8 cellular contexts compared by ENCODE assay signal in genomic region chr7:88401009-88401623, GRCh38.
DNase-seq lines count a peak whose midpoint lies in the region; ATAC-seq, FAIRE-seq and TF ChIP-seq lines count a peak whose summit lies in the region.

No MANE protein-coding gene starts in this region.

- no peak for TF ChIP-seq POLR2A in GM12878 (IDR thresholded peaks at IDR 0.05; ENCODE audit: low read depth, low read length)

- RAD21 ChIA-PET in GM12878 (lab: Charles Lee; ENCODE audit: unreplicated experiment): interaction anchor here (1.0 to 1.8 kb wide), 2 partner anchors 146 to 434 kb away, joined by 3 to 6 read pairs; no protein-coding TSS in a partner anchor

- no peak overlapping the region for H3K27ac ChIP-seq in GM12878 (ENCODE audit: control insufficient read depth, insufficient read depth)
- no peak overlapping the region for H3K27ac ChIP-seq in psoas muscle

- no peaks in the 10 kb centered on the region for H3K36me3 ChIP-seq in GM12878 (ENCODE audit: control insufficient read depth in 2 of 2, insufficient read depth in 2 of 2, low read length in 1 of 2)
- H3K36me3 ChIP-seq in psoas muscle (ENCODE audit: insufficient read depth in 1 of 2, low read depth in 1 of 2): no peaks in the 10 kb centered on the region

- no peaks in the 10 kb centered on the region for H3K79me2 ChIP-seq in GM12878 (ENCODE audit: control insufficient read depth, insufficient read depth, low read length)

- DNase-seq in NCI-H2196 (lab: John Stamatoyannopoulos, UW; ENCODE audit: unreplicated experiment) (peak; percentile 12), NCI-H2196 treated with DMSO at 0.1 percent for 48 hours (lab: John Stamatoyannopoulos, UW; ENCODE audit: unreplicated experiment) (no peak), LNCaP clone FGC (ENCODE audit: low read depth) (no peak), GM12878 (ENCODE audit: low read depth, low spot score) (no peak), psoas muscle (no peak)
- DNase-seq in stimulated activated naive CD4-positive, alpha-beta T cell treated with Interleukin-2 at 50 U/mL for 16 hours (lab: John Stamatoyannopoulos, UW): no peak

- H3K4me2 ChIP-seq in GM12878 (ENCODE audit: control insufficient read depth, insufficient read depth): no peak overlapping the region

- peak; percentile 64 for TF ChIP-seq CTCF in LNCaP clone FGC (IDR thresholded peaks at IDR 0.05; ENCODE audit: control insufficient read depth, extremely low read depth, insufficient read depth)
- TF ChIP-seq CTCF in GM12878 (IDR thresholded peaks at IDR 0.05 in 2 of 3, conservative IDR thresholded peaks at IDR 0.05 in 1 of 3; ENCODE audit: control insufficient read depth in 2 of 3, extremely low read depth in 1 of 3, insufficient read depth in 1 of 3, low read depth in 3 of 3, low read length in 3 of 3): peak; percentile 47 to 60 (median 58)
- TF ChIP-seq CTCF in psoas muscle (IDR thresholded peaks at IDR 0.05): peak; percentile 11

- ATAC-seq in GM21529 (IDR thresholded peaks at IDR 0.05; ENCODE audit: unreplicated experiment) (peak; percentile 60), GM12878 (peak; percentile 55), psoas muscle (no peak), HG02588 (IDR thresholded peaks at IDR 0.05; ENCODE audit: unreplicated experiment) (no peak)

- H3K9me3 ChIP-seq in GM12878 (replicated peaks; ENCODE audit: control insufficient read depth, insufficient read depth, low read length): no peaks in the 10 kb centered on the region
- H3K9me3 ChIP-seq in psoas muscle: no peaks in the 10 kb centered on the region

- POLR2A ChIA-PET in GM12878 (lab: Charles Lee): interaction anchor here (0.6 to 1.0 kb wide), 2 partner anchors 9 to 181 kb away, joined by 3 to 7 read pairs; no protein-coding TSS in a partner anchor

- CTCF ChIA-PET in GM12878 (lab: Yijun Ruan, JAX): interaction anchor here (0.7 to 1.7 kb wide), 21 partner anchors 8 to 434 kb away, joined by 3 to 11 read pairs (median 4); no protein-coding TSS in a partner anchor

- SMC1A ChIA-PET in GM12878 (lab: Charles Lee; ENCODE audit: uncharacterized antibody, unreplicated experiment): interaction anchor here (0.6 to 1.4 kb wide), 11 partner anchors 10 to 436 kb away, joined by 3 to 5 read pairs (median 3); no protein-coding TSS in a partner anchor

- 26% methylated on average over 4 of the region's 4 CpGs for WGBS in GM12878 (ENCODE audit: insufficient coverage, insufficient replicate concordance, low lambda C conversion rate, missing lambda C conversion rate)
- WGBS in psoas muscle, 3 donors: 74 to 79% (median 76%) methylated on average over 4 of the region's 4 CpGs

- no peak overlapping the region for H2AFZ ChIP-seq in GM12878 (ENCODE audit: control insufficient read depth, low read depth, low read length)

- TF ChIP-seq RAD21 in GM12878 (IDR thresholded peaks at IDR 0.05; ENCODE audit: insufficient read depth, low read depth, low read length): peak; percentile 56

- H3K4me1 ChIP-seq in GM12878 (ENCODE audit: control insufficient read depth, insufficient read depth, low read length) (no peaks in the 10 kb centered on the region), psoas muscle (no peaks in the 10 kb centered on the region)

- no peak for TF ChIP-seq EP300 in GM12878 (IDR thresholded peaks at IDR 0.05; ENCODE audit: borderline replicate concordance in 1 of 2, control insufficient read depth in 1 of 2, low read depth in 2 of 2, low read length in 2 of 2)

- FAIRE-seq in GM12878 (lab: Jason Lieb, UNC): peak; percentile 70

- no peaks in the 10 kb centered on the region for H3K27me3 ChIP-seq in GM12878 (replicated peaks in 1 of 2; ENCODE audit: control insufficient read depth in 2 of 2, insufficient read depth in 2 of 2, low read length in 1 of 2)
- no peaks in the 10 kb centered on the region for H3K27me3 ChIP-seq in psoas muscle (ENCODE audit: insufficient read depth in 3 of 3, low read length in 2 of 3)

- no peak overlapping the region for H3K9ac ChIP-seq in GM12878 (ENCODE audit: control insufficient read depth, insufficient read depth, low read length)

- H3K4me3 ChIP-seq in LNCaP clone FGC (ENCODE audit: low read depth, low read length) (no peak overlapping the region), GM12878 (no peak overlapping the region), psoas muscle (no peak overlapping the region)

- intact Hi-C loops in GM12878 (cut with micrococcal nuclease; ENCODE audit: unreplicated experiment): loop anchor here (1.0 to 10.0 kb wide), 2 partner anchors 144 to 434 kb away; no protein-coding TSS in a partner anchor
- intact Hi-C loops in psoas muscle (cut with DNase I): no loop called here

- in situ Hi-C loops in GM12878 (cut with MboI): no loop called here

- BruUV-seq in GM12878 (replicated peaks; lab: Mats Ljungman, UMichigan): no TSS peak

- H4K20me1 ChIP-seq in GM12878 (ENCODE audit: control insufficient read depth, insufficient read depth): no peaks in the 10 kb centered on the region

TF ChIP-seq in GM12878, 131 proteins besides CTCF, POLR2A, EP300 and RAD21:
- TF ChIP-seq SMAD1 (IDR thresholded peaks at IDR 0.05; ENCODE audit: low read depth, partially characterized antibody) (no peak), SMC3 (IDR thresholded peaks at IDR 0.05; ENCODE audit: borderline replicate concordance, low read length) (peak; percentile 26; the same call in 1 of the 2 replicates)

Comparison
In these comparisons a context has a peak if more than half of its experiments do, and no peak if none do; other contexts are left out.
1. ATAC-seq: peak in GM21529 (single experiment) and GM12878 (single experiment); none in psoas muscle (0 of 4) and HG02588 (single experiment).
2. CTCF ChIP-seq: peak in every context shown above with its lines; median percentile 64 in LNCaP clone FGC; 58 in GM12878; 11 in psoas muscle.